Comparison of ENCODE assay signal across 1 cellular context in genomic region chr17:79808763-79809529, GRCh38.
TF ChIP-seq lines count a peak whose summit lies in the region.

No MANE protein-coding gene starts in this region.

TF ChIP-seq in endothelial cell of umbilical vein, 7 proteins besides CTCF, POLR2A, EP300 and RAD21:
- peak; percentile 57 for TF ChIP-seq EZH2 (IDR thresholded peaks at IDR 0.05; ENCODE audit: borderline replicate concordance, low read depth, low read length, severe bottlenecking)
- TF ChIP-seq, protein P1, sequence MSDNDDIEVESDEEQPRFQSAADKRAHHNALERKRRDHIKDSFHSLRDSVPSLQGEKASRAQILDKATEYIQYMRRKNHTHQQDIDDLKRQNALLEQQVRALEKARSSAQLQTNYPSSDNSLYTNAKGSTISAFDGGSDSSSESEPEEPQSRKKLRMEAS (IDR thresholded peaks at IDR 0.05; ENCODE audit: insufficient read depth, insufficient read length) = no peak
